ENCODE assay signal across 10 cellular contexts in genomic region chr4:110108470-110108869, GRCh38.
DNase-seq lines count a peak whose midpoint lies in the region; ATAC-seq and TF ChIP-seq lines count a peak whose summit lies in the region.
"Had no signal": no experiment of that assay in that cellular context is flagged by ENCODE, and none has a peak within 500 bp of the region (broad histone marks: within the 10 kb centered on the region; RNA-seq: fewer than 3 reads in every experiment).

No MANE protein-coding gene starts in this region.

- no peaks in the 10 kb centered on the region for H3K27me3 Mint-ChIP-seq in endothelial cell (ENCODE audit: unreplicated experiment)

- H3K36me3 Mint-ChIP-seq in endothelial cell (ENCODE audit: low read depth, unreplicated experiment), result no peaks in the 10 kb centered on the region

- DNase-seq in endothelial cell (ENCODE audit: low spot score) (no peak), substantia nigra (lab: John Stamatoyannopoulos, UW) (no peak), RPMI8226 (no peak), hypothalamus (lab: John Stamatoyannopoulos, UW) (no peak), NCI-H345 treated with DMSO at 0.1 percent for 48 hours (lab: John Stamatoyannopoulos, UW; ENCODE audit: unreplicated experiment) (no peak)
- DNase-seq: anterior cingulate cortex, NCI-H524 treated with DMSO at 0.1 percent for 48 hours had no signal

- ATAC-seq in GM18511 (IDR thresholded peaks at IDR 0.05; ENCODE audit: unreplicated experiment) (peak; percentile 91), GM21528 (IDR thresholded peaks at IDR 0.05; ENCODE audit: low FRiP score, unreplicated experiment) (peak; percentile 75), HG03280 (IDR thresholded peaks at IDR 0.05; ENCODE audit: unreplicated experiment) (peak; percentile 58)

- H3K27ac Mint-ChIP-seq in endothelial cell (ENCODE audit: unreplicated experiment), result peak overlapping the region; percentile 39

- H3K9me3 Mint-ChIP-seq in endothelial cell (ENCODE audit: unreplicated experiment), result no peaks in the 10 kb centered on the region

- peaks cover 4% of the 10 kb centered on the region for H3K4me1 Mint-ChIP-seq in endothelial cell (ENCODE audit: unreplicated experiment)

- H3K4me3 Mint-ChIP-seq in endothelial cell (ENCODE audit: unreplicated experiment), result no peak overlapping the region

- TF ChIP-seq CTCF in endothelial cell (IDR thresholded peaks at IDR 0.05; ENCODE audit: unreplicated experiment), result no peak

- no peak overlapping the region for H3K27ac ChIP-seq in substantia nigra (ENCODE audit: low read depth, low read length, poor library complexity, severe bottlenecking)
